In the genomic region with DNA sequence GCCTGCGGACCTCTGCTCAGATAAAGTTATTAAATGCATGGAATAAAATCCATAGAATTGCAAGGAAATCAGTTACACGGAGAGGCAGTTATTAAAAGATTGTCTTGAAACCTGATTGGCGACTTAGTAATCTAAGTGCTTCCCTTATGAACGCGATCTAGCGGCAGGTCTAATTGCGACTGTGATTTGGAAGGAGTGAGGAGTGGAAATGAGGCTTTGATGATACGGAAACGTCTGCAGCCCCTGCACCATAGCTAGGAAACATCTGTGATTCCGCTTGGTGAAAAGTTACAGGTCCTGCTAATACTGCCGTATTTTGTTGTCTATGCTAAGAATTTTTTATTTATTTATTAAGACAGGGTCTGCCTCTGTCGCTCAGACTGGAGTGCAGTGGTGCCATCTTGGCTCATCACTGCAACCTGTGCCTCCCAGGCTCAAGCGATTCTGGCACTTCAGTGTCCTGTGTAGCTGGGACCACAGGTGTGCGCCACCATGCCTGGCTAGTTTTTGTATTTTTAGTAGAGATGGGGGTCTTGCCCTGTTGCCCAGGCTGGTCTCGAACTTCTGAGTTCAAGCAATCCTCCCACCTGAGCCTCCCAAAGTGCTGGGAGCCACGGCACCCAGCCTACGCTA, we compare ENCODE assay signal across 8 cellular contexts. TPM values are rescaled to one million over a fixed set of nuclear protein-coding genes. Genes with fewer than 3 reads are reported as not detected.
A peak's percentile ranks its signal among the peaks of the same experiment; 100 is the strongest.
DNase-seq lines count a peak whose midpoint lies in the region; ATAC-seq and TF ChIP-seq lines count a peak whose summit lies in the region.

No MANE protein-coding gene starts in this region.

- peaks cover 18% of the 10 kb centered on the region for H3K36me3 ChIP-seq in lower lobe of right lung
- peaks cover 11% of the 10 kb centered on the region for H3K36me3 ChIP-seq in upper lobe of right lung

- in situ Hi-C loops in astrocyte of the spinal cord (cut with HindIII; ENCODE audit: low sequenced_read_pairs): no loop called here

- ATAC-seq in lower lobe of right lung (no peak), upper lobe of right lung (no peak), GM18498 (IDR thresholded peaks at IDR 0.05; ENCODE audit: unreplicated experiment) (no peak)

- peaks cover 26% of the 10 kb centered on the region for H3K4me1 Mint-ChIP-seq in activated naive CD4-positive, alpha-beta T cell treated with anti-CD3 and anti-CD28 coated beads, Interleukin-2, amount 50 U/mL, for 24 hours

- H3K9me3 ChIP-seq in lower lobe of right lung (no peaks in the 10 kb centered on the region), upper lobe of right lung (no peaks in the 10 kb centered on the region)

- H3K4me3 Mint-ChIP-seq in activated naive CD4-positive, alpha-beta T cell treated with anti-CD3 and anti-CD28 coated beads, Interleukin-2, amount 50 U/mL, for 24 hours: peak overlapping the region; percentile 91

- no peaks in the 10 kb centered on the region for H3K27me3 ChIP-seq in lower lobe of right lung (ENCODE audit: low read depth)
- H3K27me3 ChIP-seq in upper lobe of right lung: no peaks in the 10 kb centered on the region

- intact Hi-C loops in lower lobe of right lung (cut with DNase I) (no loop called here), upper lobe of right lung (cut with DNase I) (no loop called here)

- no peaks in the 10 kb centered on the region for H3K9me3 Mint-ChIP-seq in activated naive CD4-positive, alpha-beta T cell treated with anti-CD3 and anti-CD28 coated beads, Interleukin-2, amount 50 U/mL, for 24 hours

- H3K27ac ChIP-seq in lower lobe of right lung (peak overlapping the region; percentile 82), upper lobe of right lung (peak overlapping the region; percentile 84)

- H3K4me3 ChIP-seq in astrocyte of the spinal cord (ENCODE audit: low read depth, low read length): peak overlapping the region; percentile 83
- H3K4me3 ChIP-seq in lower lobe of right lung: peak overlapping the region; percentile 89
- peak overlapping the region; percentile 94 for H3K4me3 ChIP-seq in upper lobe of right lung

- DNase-seq in activated naive CD4-positive, alpha-beta T cell (lab: John Stamatoyannopoulos, UW): no peak
- DNase-seq in astrocyte of the spinal cord (ENCODE audit: low read depth, low spot score) (no peak), lower lobe of right lung (no peak), upper lobe of right lung (no peak), GM03348 (ENCODE audit: low spot score) (no peak), NCI-H524 (lab: John Stamatoyannopoulos, UW) (no peak)

- H3K27ac Mint-ChIP-seq in activated naive CD4-positive, alpha-beta T cell treated with anti-CD3 and anti-CD28 coated beads, Interleukin-2, amount 50 U/mL, for 24 hours: peak overlapping the region; percentile 78

- H3K4me1 ChIP-seq in lower lobe of right lung (peaks cover 18% of the 10 kb centered on the region), upper lobe of right lung (peaks cover 13% of the 10 kb centered on the region)

- H3K27me3 Mint-ChIP-seq in activated naive CD4-positive, alpha-beta T cell treated with anti-CD3 and anti-CD28 coated beads, Interleukin-2, amount 50 U/mL, for 24 hours: peaks cover 3% of the 10 kb centered on the region

- peaks cover 6% of the 10 kb centered on the region for H3K36me3 Mint-ChIP-seq in activated naive CD4-positive, alpha-beta T cell treated with anti-CD3 and anti-CD28 coated beads, Interleukin-2, amount 50 U/mL, for 24 hours

- TF ChIP-seq CTCF in astrocyte of the spinal cord (IDR thresholded peaks at IDR 0.05; ENCODE audit: low read depth, low read length) (no peak), lower lobe of right lung (IDR thresholded peaks at IDR 0.05) (no peak), upper lobe of right lung (IDR thresholded peaks at IDR 0.05) (no peak)

RNA-seq across cellular contexts. Expression of a gene that starts 0.9 kb away (rescaled TPM):
- total RNA-seq in lower lobe of right lung (76.7 TPM), upper lobe of right lung (78.2 TPM)

RNA-seq across cellular contexts. Expression of a gene that starts 16.7 kb away (rescaled TPM):
- total RNA-seq in lower lobe of right lung (7.8 TPM), upper lobe of right lung (7.1 TPM)

RNA-seq across cellular contexts. Expression of a gene that starts 22.8 kb away (rescaled TPM):
- 89.4 TPM for total RNA-seq in lower lobe of right lung
- total RNA-seq in upper lobe of right lung: 98.7 TPM

RNA-seq across cellular contexts. Expression of a gene that starts 53.6 kb away (rescaled TPM):
- total RNA-seq in lower lobe of right lung (854 TPM), upper lobe of right lung (841 TPM)
